In genomic region chr19:53388904-53389303, GRCh38 we compare ENCODE assay signal across 21 cellular contexts.
"Had no signal": no experiment of that assay in that cellular context is flagged by ENCODE, and none has a peak within 500 bp of the region (broad histone marks: within the 10 kb centered on the region; RNA-seq: fewer than 3 reads in every experiment).

No MANE protein-coding gene starts in this region.

- H3K36me3 ChIP-seq: colonic mucosa, gastrocnemius medialis had no signal

- H3K27me3 ChIP-seq: colonic mucosa, testis had no signal

- H3K27ac ChIP-seq: colonic mucosa, gastrocnemius medialis, testis had no signal

- H3K4me3 Mint-ChIP-seq: activated CD4-positive, alpha-beta T cell treated with anti-CD3 and anti-CD28 coated beads for 36 hours; activated CD8-positive, alpha-beta T cell treated with anti-CD3 and anti-CD28 coated beads, Interleukin-2, amount 10 ng/mL, durations not matched to agents 7 days and 5 days; activated naive CD8-positive, alpha-beta T cell treated with anti-CD3 and anti-CD28 coated beads for 36 hours; activated T-cell treated with anti-CD3 and anti-CD28 coated beads, Interleukin-2, amount 50 U/mL, for 72 hours; central memory CD8-positive, alpha-beta T cell; natural killer cell treated with Interleukin-12 subunit alpha and Interleukin-12 subunit beta and Interleukin-15 and Interleukin-18, amount 100 ng/mL, for 72 hours had no signal

- H3K4me1 Mint-ChIP-seq: activated naive CD8-positive, alpha-beta T cell treated with anti-CD3 and anti-CD28 coated beads for 36 hours; central memory CD8-positive, alpha-beta T cell had no signal

- H3K4me1 ChIP-seq: colonic mucosa, testis had no signal

- H3K27ac Mint-ChIP-seq: activated CD8-positive, alpha-beta T cell treated with anti-CD3 and anti-CD28 coated beads, Interleukin-2, amount 10 ng/mL, durations not matched to agents 7 days and 5 days; activated naive CD8-positive, alpha-beta T cell treated with anti-CD3 and anti-CD28 coated beads for 36 hours; activated T-cell treated with anti-CD3 and anti-CD28 coated beads, Interleukin-2, amount 50 U/mL, for 72 hours; natural killer cell treated with Interleukin-12 subunit alpha and Interleukin-12 subunit beta and Interleukin-15 and Interleukin-18, amount 100 ng/mL, for 72 hours had no signal

- H3K27me3 Mint-ChIP-seq: activated CD4-positive, alpha-beta T cell treated with anti-CD3 and anti-CD28 coated beads for 36 hours; activated naive CD8-positive, alpha-beta T cell treated with anti-CD3 and anti-CD28 coated beads for 36 hours; central memory CD8-positive, alpha-beta T cell; natural killer cell treated with Interleukin-12 subunit alpha and Interleukin-12 subunit beta and Interleukin-15 and Interleukin-18, amount 100 ng/mL, for 72 hours had no signal

- ATAC-seq: activated CD4-positive, alpha-beta T cell treated with anti-CD3 and anti-CD28 coated beads for 36 hours; activated CD8-positive, alpha-beta T cell treated with anti-CD3 and anti-CD28 coated beads, Interleukin-2, amount 10 ng/mL, durations not matched to agents 7 days and 5 days; activated T-cell treated with anti-CD3 and anti-CD28 coated beads, Interleukin-2, amount 50 U/mL, for 72 hours; gastrocnemius medialis; natural killer cell treated with Interleukin-12 subunit alpha and Interleukin-12 subunit beta and Interleukin-15 and Interleukin-18, amount 100 ng/mL, for 72 hours; right cardiac atrium had no signal

- H3K9me3 ChIP-seq: testis had no signal

- DNase-seq: activated CD4-positive, alpha-beta T cell treated with anti-CD3 and anti-CD28 coated beads for 36 hours; activated CD4-positive, CD25-positive, alpha-beta regulatory T cell; activated CD8-positive, alpha-beta T cell treated with anti-CD3 and anti-CD28 coated beads, Interleukin-2, amount 10 ng/mL, durations not matched to agents 7 days and 5 days; activated effector memory CD4-positive, alpha-beta T cell treated with Interleukin-2 at 50 U/mL for 16 hours; activated naive CD4-positive, alpha-beta T cell treated with Interleukin-2 at 50 U/mL for 16 hours; activated naive CD8-positive, alpha-beta T cell treated with anti-CD3 and anti-CD28 coated beads for 36 hours; activated T-cell treated with anti-CD3 and anti-CD28 coated beads for 4 hours; activated T-cell treated with anti-CD3 and anti-CD28 coated beads, Interleukin-2, amount 50 U/mL, for 72 hours; colonic mucosa; effector CD8-positive, alpha-beta T cell; gastrocnemius medialis; glutamatergic neuron; hippocampal formation; mesenchymal stem cell; posterior cingulate gyrus; right cardiac atrium; stimulated activated CD4-positive, alpha-beta T cell treated with anti-CD3 and anti-CD28 coated beads, Interleukin-2, amount 100 ng/mL, for 48 hours; stimulated activated naive CD4-positive, alpha-beta T cell treated with Interleukin-2 at 50 U/mL for 16 hours; testis had no signal

- H3K4me3 ChIP-seq: colonic mucosa had no signal
